In genomic region chr9:40884072-40884901, GRCh38 we compare ENCODE assay signal across 1 cellular context.
TF ChIP-seq lines count a peak whose summit lies in the region.

No MANE protein-coding gene starts in this region.

TF ChIP-seq in GM23338, 12 proteins besides CTCF, POLR2A, EP300 and RAD21 (continued from another document):
- no peak for TF ChIP-seq REST (IDR thresholded peaks at IDR 0.05; ENCODE audit: unreplicated experiment)
